Comparison of ENCODE assay signal across 1 cellular context in genomic region chr6:35722121-35722761, GRCh38.
TF ChIP-seq lines count a peak whose summit lies in the region.

No MANE protein-coding gene starts in this region.

TF ChIP-seq in HepG2, 621 proteins besides CTCF, POLR2A, EP300 and RAD21 (continued from another document and continues in another):
- TF ChIP-seq ZNF281 (CRISPR knock-in tag; IDR thresholded peaks at IDR 0.05; ENCODE audit: borderline replicate concordance): no peak
- no peak for TF ChIP-seq ZNF230 (CRISPR knock-in tag; IDR thresholded peaks at IDR 0.05)
- no peak for TF ChIP-seq GPBP1L1 (CRISPR knock-in tag; IDR thresholded peaks at IDR 0.05)
- TF ChIP-seq ZBTB43 (CRISPR knock-in tag; conservative IDR thresholded peaks at IDR 0.05): 0 out of 2 replicates have a peak, but pooled peaks have one; percentile 25
- no peak for TF ChIP-seq MNT (IDR thresholded peaks at IDR 0.05)
- no peak for TF ChIP-seq ZBTB7B (CRISPR knock-in tag; IDR thresholded peaks at IDR 0.05)
- TF ChIP-seq ZBTB46 (CRISPR knock-in tag; IDR thresholded peaks at IDR 0.05; ENCODE audit: borderline replicate concordance): no peak
- no peak for TF ChIP-seq ZBTB33 (CRISPR knock-in tag; IDR thresholded peaks at IDR 0.05)
- no peak for TF ChIP-seq GATA4 (IDR thresholded peaks at IDR 0.05; ENCODE audit: borderline replicate concordance, low read depth)
- TF ChIP-seq ZNF503 (CRISPR knock-in tag; IDR thresholded peaks at IDR 0.05): no peak
- TF ChIP-seq HOXA7 (CRISPR knock-in tag; IDR thresholded peaks at IDR 0.05): no peak
- no peak for TF ChIP-seq ZSCAN5A (CRISPR knock-in tag; IDR thresholded peaks at IDR 0.05; ENCODE audit: borderline replicate concordance)
- TF ChIP-seq ZBTB8A (CRISPR knock-in tag; IDR thresholded peaks at IDR 0.05; ENCODE audit: borderline replicate concordance, low read depth): no peak
- TF ChIP-seq CC2D1A (CRISPR knock-in tag; IDR thresholded peaks at IDR 0.05): no peak
- 0 out of 2 replicates have a peak, but pooled peaks have one; percentile 55 for TF ChIP-seq HMGXB3 (CRISPR knock-in tag; IDR thresholded peaks at IDR 0.05; ENCODE audit: borderline replicate concordance)
- no peak for TF ChIP-seq CEBPG (CRISPR knock-in tag; IDR thresholded peaks at IDR 0.05)
- TF ChIP-seq MXD1 (CRISPR knock-in tag; IDR thresholded peaks at IDR 0.05): no peak
- no peak for TF ChIP-seq SOX5 (CRISPR knock-in tag; IDR thresholded peaks at IDR 0.05; ENCODE audit: borderline replicate concordance)
